7 cellular contexts compared by ENCODE assay signal in the genomic region with DNA sequence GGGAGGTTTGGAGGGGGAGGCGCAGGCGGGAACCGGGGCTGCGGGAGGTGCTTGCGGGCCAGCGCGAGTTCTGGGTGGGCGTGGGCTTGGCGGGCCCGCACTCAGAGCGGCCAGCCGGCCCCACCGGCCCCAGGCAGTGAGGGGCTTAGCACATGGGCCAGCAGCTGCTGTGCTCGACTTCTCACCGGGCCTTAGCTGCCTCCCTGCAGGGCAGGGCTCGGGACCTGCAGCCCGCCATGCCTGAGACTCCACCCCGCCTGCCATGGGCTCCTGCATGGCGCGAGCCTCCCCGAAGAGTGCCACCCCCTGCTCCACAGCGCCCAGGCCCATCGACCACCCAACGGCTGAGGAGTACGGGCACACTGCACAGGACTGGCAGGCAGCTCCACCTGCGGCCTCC.
"Had no signal": no experiment of that assay in that cellular context is flagged by ENCODE, and none has a peak within 500 bp of the region (broad histone marks: within the 10 kb centered on the region; RNA-seq: fewer than 3 reads in every experiment).

No MANE protein-coding gene starts in this region.

- DNase-seq: IMR-90, KBM-7 had no signal

- H3K4me3 ChIP-seq: K562 had no signal

- H3K27ac Mint-ChIP-seq: IgD-negative memory B cell had no signal

- FAIRE-seq: HepG2, HTR-8/SVneo, K562 had no signal

- H3K27ac ChIP-seq: HL-60 had no signal
